ENCODE assay signal across 1 cellular context in the genomic region with DNA sequence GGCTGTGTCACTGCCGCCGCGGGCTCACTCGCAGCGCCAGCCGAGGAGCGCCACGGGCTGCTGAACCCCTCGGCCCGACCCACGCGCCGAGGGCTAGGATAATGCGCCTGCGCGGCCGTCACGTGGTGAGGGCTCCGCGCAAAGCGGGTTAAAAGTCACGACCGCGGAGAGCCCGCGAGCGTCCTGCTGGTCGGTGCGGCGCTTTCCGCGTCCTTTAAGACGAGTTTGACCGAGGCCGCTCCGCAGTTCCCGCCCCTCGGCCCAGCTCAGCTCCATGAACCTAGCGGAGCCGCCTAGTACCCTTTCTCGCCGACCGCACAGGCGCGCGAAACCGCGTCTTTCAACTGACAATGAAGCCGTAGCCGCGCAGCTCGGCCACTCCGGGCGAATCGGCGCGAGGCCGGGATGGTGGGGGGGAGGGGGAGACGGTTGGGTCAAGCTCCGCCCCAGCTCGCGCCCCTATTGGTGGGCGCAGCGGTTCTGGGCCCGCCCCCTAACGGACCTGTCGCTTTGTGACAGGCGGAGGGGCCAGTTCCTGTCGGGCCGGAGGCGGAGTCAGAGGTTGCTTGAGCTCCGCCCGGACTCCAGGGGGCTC.
TF ChIP-seq lines count a peak whose summit lies in the region.

No MANE protein-coding gene starts in this region.

TF ChIP-seq in HepG2, 621 proteins besides CTCF, POLR2A, EP300 and RAD21 (continued from another document and continues in another):
- peak; percentile 59; the same call in 1 of the 2 replicates for TF ChIP-seq SKIL (CRISPR knock-in tag; IDR thresholded peaks at IDR 0.05; ENCODE audit: borderline replicate concordance)
- peak; percentile 93 for TF ChIP-seq SALL1 (CRISPR knock-in tag; IDR thresholded peaks at IDR 0.05)
- peak; percentile 28; the same call in 1 of the 2 replicates for TF ChIP-seq RFXANK (CRISPR knock-in tag; IDR thresholded peaks at IDR 0.05)
- TF ChIP-seq CREM (IDR thresholded peaks at IDR 0.05), result no peak; the same call in 1 of the 2 replicates
- TF ChIP-seq CREM (CRISPR knock-in tag; IDR thresholded peaks at IDR 0.05), result no peak
- TF ChIP-seq NCOA1 (CRISPR knock-in tag; IDR thresholded peaks at IDR 0.05), result peak; percentile 96
- no peak for TF ChIP-seq ZBTB3 (CRISPR knock-in tag; IDR thresholded peaks at IDR 0.05; ENCODE audit: borderline replicate concordance, low read depth)
- no peak for TF ChIP-seq ZBTB10 (CRISPR knock-in tag; IDR thresholded peaks at IDR 0.05; ENCODE audit: borderline replicate concordance)
- no peak for TF ChIP-seq TEAD3 (CRISPR knock-in tag; optimal IDR thresholded peaks at IDR 0.05; ENCODE audit: borderline replicate concordance)
- TF ChIP-seq, protein P1, sequence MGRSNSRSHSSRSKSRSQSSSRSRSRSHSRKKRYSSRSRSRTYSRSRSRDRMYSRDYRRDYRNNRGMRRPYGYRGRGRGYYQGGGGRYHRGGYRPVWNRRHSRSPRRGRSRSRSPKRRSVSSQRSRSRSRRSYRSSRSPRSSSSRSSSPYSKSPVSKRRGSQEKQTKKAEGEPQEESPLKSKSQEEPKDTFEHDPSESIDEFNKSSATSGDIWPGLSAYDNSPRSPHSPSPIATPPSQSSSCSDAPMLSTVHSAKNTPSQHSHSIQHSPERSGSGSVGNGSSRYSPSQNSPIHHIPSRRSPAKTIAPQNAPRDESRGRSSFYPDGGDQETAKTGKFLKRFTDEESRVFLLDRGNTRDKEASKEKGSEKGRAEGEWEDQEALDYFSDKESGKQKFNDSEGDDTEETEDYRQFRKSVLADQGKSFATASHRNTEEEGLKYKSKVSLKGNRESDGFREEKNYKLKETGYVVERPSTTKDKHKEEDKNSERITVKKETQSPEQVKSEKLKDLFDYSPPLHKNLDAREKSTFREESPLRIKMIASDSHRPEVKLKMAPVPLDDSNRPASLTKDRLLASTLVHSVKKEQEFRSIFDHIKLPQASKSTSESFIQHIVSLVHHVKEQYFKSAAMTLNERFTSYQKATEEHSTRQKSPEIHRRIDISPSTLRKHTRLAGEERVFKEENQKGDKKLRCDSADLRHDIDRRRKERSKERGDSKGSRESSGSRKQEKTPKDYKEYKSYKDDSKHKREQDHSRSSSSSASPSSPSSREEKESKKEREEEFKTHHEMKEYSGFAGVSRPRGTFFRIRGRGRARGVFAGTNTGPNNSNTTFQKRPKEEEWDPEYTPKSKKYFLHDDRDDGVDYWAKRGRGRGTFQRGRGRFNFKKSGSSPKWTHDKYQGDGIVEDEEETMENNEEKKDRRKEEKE (IDR thresholded peaks at IDR 0.05), result no peak
- peak; percentile 53 for TF ChIP-seq PHF5A (CRISPR knock-in tag; IDR thresholded peaks at IDR 0.05; ENCODE audit: low read depth, unreplicated experiment)
- 0 out of 2 replicates have a peak, but pooled peaks have one; percentile 17 for TF ChIP-seq RELA (CRISPR knock-in tag; IDR thresholded peaks at IDR 0.05)
- TF ChIP-seq FOXA3 (CRISPR knock-in tag; IDR thresholded peaks at IDR 0.05), result peak; percentile 26
- TF ChIP-seq ZNF496 (CRISPR knock-in tag; IDR thresholded peaks at IDR 0.05; ENCODE audit: insufficient replicate concordance), result no peak
- TF ChIP-seq POLR2AphosphoS5 (IDR thresholded peaks at IDR 0.05; ENCODE audit: low read depth, low read length), result peak; percentile 86
- peak; percentile 98 for TF ChIP-seq TOPORS (CRISPR knock-in tag; IDR thresholded peaks at IDR 0.05)
- TF ChIP-seq ZBTB43 (CRISPR knock-in tag; conservative IDR thresholded peaks at IDR 0.05), result peak; percentile 60
- peak; percentile 98 for TF ChIP-seq ZNF235 (CRISPR knock-in tag; IDR thresholded peaks at IDR 0.05; ENCODE audit: borderline replicate concordance)
- TF ChIP-seq DBP (CRISPR knock-in tag; IDR thresholded peaks at IDR 0.05; ENCODE audit: not compliant biosample characterization), result no peak
- peak; percentile 86; the same call in 1 of the 2 replicates for TF ChIP-seq ZFYVE20 (CRISPR knock-in tag; IDR thresholded peaks at IDR 0.05; ENCODE audit: borderline replicate concordance, low read depth)
- TF ChIP-seq MXD4 (CRISPR knock-in tag; IDR thresholded peaks at IDR 0.05), result peak; percentile 91
- TF ChIP-seq HMG20B (CRISPR knock-in tag; conservative IDR thresholded peaks at IDR 0.05), result no peak
- peak; percentile 84; the same call in 1 of the 2 replicates for TF ChIP-seq ZNF414 (CRISPR knock-in tag; IDR thresholded peaks at IDR 0.05)
- TF ChIP-seq TBX2 (CRISPR knock-in tag; IDR thresholded peaks at IDR 0.05; ENCODE audit: borderline replicate concordance), result peak; percentile 92
- no peak for TF ChIP-seq SNRNP70 (IDR thresholded peaks at IDR 0.05; ENCODE audit: low read depth, low read length)
- peak; percentile 93 for TF ChIP-seq NAIF1 (CRISPR knock-in tag; IDR thresholded peaks at IDR 0.05; ENCODE audit: borderline replicate concordance)
- TF ChIP-seq HNRNPUL1 (IDR thresholded peaks at IDR 0.05; ENCODE audit: low read depth, low read length), result 0 out of 2 replicates have a peak, but pooled peaks have one; percentile 81
- peak; percentile 73; the same call in 1 of the 2 replicates for TF ChIP-seq MLX (CRISPR knock-in tag; IDR thresholded peaks at IDR 0.05)
- peak; percentile 80; the same call in 1 of the 2 replicates for TF ChIP-seq ZNF746 (CRISPR knock-in tag; IDR thresholded peaks at IDR 0.05)
- TF ChIP-seq ZNF180 (CRISPR knock-in tag; IDR thresholded peaks at IDR 0.05; ENCODE audit: borderline replicate concordance, low read depth), result no peak
- TF ChIP-seq RNF2 (conservative IDR thresholded peaks at IDR 0.05; ENCODE audit: low read depth), result peak; percentile 97
- peak; percentile 88; the same call in 1 of the 2 replicates for TF ChIP-seq ZSCAN9 (CRISPR knock-in tag; IDR thresholded peaks at IDR 0.05; ENCODE audit: borderline replicate concordance)
- TF ChIP-seq, protein P2, sequence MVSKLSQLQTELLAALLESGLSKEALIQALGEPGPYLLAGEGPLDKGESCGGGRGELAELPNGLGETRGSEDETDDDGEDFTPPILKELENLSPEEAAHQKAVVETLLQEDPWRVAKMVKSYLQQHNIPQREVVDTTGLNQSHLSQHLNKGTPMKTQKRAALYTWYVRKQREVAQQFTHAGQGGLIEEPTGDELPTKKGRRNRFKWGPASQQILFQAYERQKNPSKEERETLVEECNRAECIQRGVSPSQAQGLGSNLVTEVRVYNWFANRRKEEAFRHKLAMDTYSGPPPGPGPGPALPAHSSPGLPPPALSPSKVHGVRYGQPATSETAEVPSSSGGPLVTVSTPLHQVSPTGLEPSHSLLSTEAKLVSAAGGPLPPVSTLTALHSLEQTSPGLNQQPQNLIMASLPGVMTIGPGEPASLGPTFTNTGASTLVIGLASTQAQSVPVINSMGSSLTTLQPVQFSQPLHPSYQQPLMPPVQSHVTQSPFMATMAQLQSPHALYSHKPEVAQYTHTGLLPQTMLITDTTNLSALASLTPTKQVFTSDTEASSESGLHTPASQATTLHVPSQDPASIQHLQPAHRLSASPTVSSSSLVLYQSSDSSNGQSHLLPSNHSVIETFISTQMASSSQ (IDR thresholded peaks at IDR 0.05; ENCODE audit: low read depth), result no peak
- TF ChIP-seq, protein P2 (CRISPR knock-in tag; IDR thresholded peaks at IDR 0.05; ENCODE audit: borderline replicate concordance), result 0 out of 2 replicates have a peak, but pooled peaks have one; percentile 16
- TF ChIP-seq ZNF317 (CRISPR knock-in tag; IDR thresholded peaks at IDR 0.05), result peak; percentile 93
- no peak for TF ChIP-seq HMG20A (CRISPR knock-in tag; IDR thresholded peaks at IDR 0.05; ENCODE audit: borderline replicate concordance)
- TF ChIP-seq, protein P3, sequence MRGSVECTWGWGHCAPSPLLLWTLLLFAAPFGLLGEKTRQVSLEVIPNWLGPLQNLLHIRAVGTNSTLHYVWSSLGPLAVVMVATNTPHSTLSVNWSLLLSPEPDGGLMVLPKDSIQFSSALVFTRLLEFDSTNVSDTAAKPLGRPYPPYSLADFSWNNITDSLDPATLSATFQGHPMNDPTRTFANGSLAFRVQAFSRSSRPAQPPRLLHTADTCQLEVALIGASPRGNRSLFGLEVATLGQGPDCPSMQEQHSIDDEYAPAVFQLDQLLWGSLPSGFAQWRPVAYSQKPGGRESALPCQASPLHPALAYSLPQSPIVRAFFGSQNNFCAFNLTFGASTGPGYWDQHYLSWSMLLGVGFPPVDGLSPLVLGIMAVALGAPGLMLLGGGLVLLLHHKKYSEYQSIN (CRISPR knock-in tag; IDR thresholded peaks at IDR 0.05; ENCODE audit: borderline replicate concordance), result no peak
- TF ChIP-seq ATF2 (CRISPR knock-in tag; IDR thresholded peaks at IDR 0.05), result no peak
